In the genomic region with DNA sequence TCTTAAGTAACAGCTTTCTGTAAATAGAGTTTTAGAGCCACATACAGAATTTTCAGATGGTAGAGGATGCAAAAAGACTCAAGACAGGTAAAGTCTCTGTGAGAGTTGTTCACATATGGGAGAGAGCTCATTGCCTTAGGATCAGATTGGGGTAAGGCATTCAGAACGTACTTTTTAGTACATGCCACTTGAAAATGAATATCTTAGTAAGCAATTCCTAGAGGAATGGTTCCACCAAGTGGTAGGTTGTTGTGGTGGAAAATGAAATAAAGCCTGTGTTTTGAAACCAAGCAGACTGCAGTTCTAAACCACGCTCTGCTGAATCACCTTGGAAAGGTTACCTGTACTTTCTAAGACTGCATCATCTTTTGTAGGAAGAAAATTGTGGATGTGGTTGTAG, we compare ENCODE assay signal across 10 cellular contexts.
A peak's percentile ranks its signal among the peaks of the same experiment; 100 is the strongest.
DNase-seq lines count a peak whose midpoint lies in the region; ATAC-seq and TF ChIP-seq lines count a peak whose summit lies in the region.
"Had no signal": no experiment of that assay in that cellular context is flagged by ENCODE, and none has a peak within 500 bp of the region (broad histone marks: within the 10 kb centered on the region; RNA-seq: fewer than 3 reads in every experiment).

No MANE protein-coding gene starts in this region.

- no peaks in the 10 kb centered on the region for H3K27me3 ChIP-seq in mesendoderm (ENCODE audit: insufficient read depth, low read length, poor library complexity)

- H3K23ac ChIP-seq in mesendoderm (ENCODE audit: low read length): no peak overlapping the region

- no peaks in the 10 kb centered on the region for H3K4me1 ChIP-seq in mesendoderm (ENCODE audit: control insufficient read depth, low read depth, low read length)

- no peak overlapping the region for H3K4me3 Mint-ChIP-seq in brain
- H3K4me3 Mint-ChIP-seq: activated CD8-positive, alpha-beta memory T cell treated with anti-CD3 and anti-CD28 coated beads, Interleukin-2, amount 10 ng/mL, durations not matched to agents 7 days and 5 days had no signal

- H3K36me3 ChIP-seq in mesendoderm (ENCODE audit: control insufficient read depth, insufficient read depth, low read length): no peaks in the 10 kb centered on the region

- peaks cover 2 to 11% (median 3%) of the 10 kb centered on the region in 5 experiments for H3K9me3 Mint-ChIP-seq in brain
- H3K9me3 Mint-ChIP-seq: activated naive CD4-positive, alpha-beta T cell treated with anti-CD3 and anti-CD28 coated beads, Interleukin-2, amount 50 U/mL, for 72 hours had no signal

- H3K4me3 ChIP-seq in mesendoderm (ENCODE audit: low read length): no peak overlapping the region

- no peak overlapping the region for H4K5ac ChIP-seq in mesendoderm (ENCODE audit: low read length)

- H3K4me1 Mint-ChIP-seq in brain: no peaks in the 10 kb centered on the region
- H3K4me1 Mint-ChIP-seq: activated CD8-positive, alpha-beta memory T cell treated with anti-CD3 and anti-CD28 coated beads, Interleukin-2, amount 10 ng/mL, durations not matched to agents 7 days and 5 days had no signal

- H2BK120ac ChIP-seq in mesendoderm (ENCODE audit: low read depth, low read length): no peak overlapping the region

- DNase-seq in EH (ENCODE audit: low read depth) (peak; percentile 3), NCI-H1694 (lab: John Stamatoyannopoulos, UW) (peak; percentile 21), mesendoderm (peak; percentile 39), occipital lobe (lab: John Stamatoyannopoulos, UW) (no peak), SKM-1 (lab: John Stamatoyannopoulos, UW; ENCODE audit: unreplicated experiment) (no peak), A172 (ENCODE audit: low spot score) (no peak)
- DNase-seq: activated CD8-positive, alpha-beta memory T cell treated with anti-CD3 and anti-CD28 coated beads, Interleukin-2, amount 10 ng/mL, durations not matched to agents 7 days and 5 days had no signal

- no peak overlapping the region for H2BK15ac ChIP-seq in mesendoderm (replicated peaks; ENCODE audit: low read depth)

- peaks cover 3% of the 10 kb centered on the region for H3K27me3 Mint-ChIP-seq in brain
- H3K27me3 Mint-ChIP-seq: activated CD8-positive, alpha-beta memory T cell treated with anti-CD3 and anti-CD28 coated beads, Interleukin-2, amount 10 ng/mL, durations not matched to agents 7 days and 5 days had no signal

- no peak overlapping the region for H3K9ac ChIP-seq in mesendoderm (ENCODE audit: low read length)

- no peak overlapping the region for H3K4me2 ChIP-seq in mesendoderm (ENCODE audit: low read length)

- WGBS in mesendoderm (ENCODE audit: extremely low coverage, insufficient coverage, low lambda C conversion rate): no CpG with 5 or more reads among the region's 2 CpGs

- peak; percentile 39 to 56 for TF ChIP-seq CTCF in brain (conservative IDR thresholded peaks at IDR 0.05)

- no peaks in the 10 kb centered on the region for H3K79me2 ChIP-seq in mesendoderm (ENCODE audit: control insufficient read depth, insufficient read depth, low read length)

- no peak overlapping the region for H3K18ac ChIP-seq in mesendoderm (ENCODE audit: low read length)

- no peaks in the 10 kb centered on the region for H3K79me1 ChIP-seq in mesendoderm (ENCODE audit: low read length)

- H3K56ac ChIP-seq in mesendoderm (ENCODE audit: low read length): no peak overlapping the region

- H3K27ac Mint-ChIP-seq in brain: peak overlapping the region in 1 of 5 experiments; percentile 56
- H3K27ac Mint-ChIP-seq: activated CD8-positive, alpha-beta memory T cell treated with anti-CD3 and anti-CD28 coated beads, Interleukin-2, amount 10 ng/mL, durations not matched to agents 7 days and 5 days; activated naive CD4-positive, alpha-beta T cell treated with anti-CD3 and anti-CD28 coated beads, Interleukin-2, amount 50 U/mL, for 72 hours had no signal

- no peak overlapping the region for H2AK5ac ChIP-seq in mesendoderm (ENCODE audit: low read length)

- no peaks in the 10 kb centered on the region for H3K36me3 Mint-ChIP-seq in brain
- H3K36me3 Mint-ChIP-seq: activated CD8-positive, alpha-beta memory T cell treated with anti-CD3 and anti-CD28 coated beads, Interleukin-2, amount 10 ng/mL, durations not matched to agents 7 days and 5 days; activated naive CD4-positive, alpha-beta T cell treated with anti-CD3 and anti-CD28 coated beads, Interleukin-2, amount 50 U/mL, for 72 hours had no signal

- no peak overlapping the region for H4K8ac ChIP-seq in mesendoderm (ENCODE audit: low read depth, low read length)

- no peak for ATAC-seq in HG03520 (IDR thresholded peaks at IDR 0.05; ENCODE audit: unreplicated experiment)
- ATAC-seq: activated CD8-positive, alpha-beta memory T cell treated with anti-CD3 and anti-CD28 coated beads, Interleukin-2, amount 10 ng/mL, durations not matched to agents 7 days and 5 days; activated naive CD4-positive, alpha-beta T cell treated with anti-CD3 and anti-CD28 coated beads, Interleukin-2, amount 50 U/mL, for 72 hours had no signal

- no peak overlapping the region for H2BK5ac ChIP-seq in mesendoderm (ENCODE audit: low read length)

- no peak overlapping the region for H3K4ac ChIP-seq in mesendoderm (ENCODE audit: low read depth, low read length)

- H3K27ac ChIP-seq in mesendoderm (ENCODE audit: low read depth, low read length): no peak overlapping the region

Comparison
In these comparisons a context has a peak if more than half of its experiments do, and no peak if none do; other contexts are left out.
1. DNase-seq: peak in EH (single experiment), NCI-H1694 (single experiment) and mesendoderm (single experiment); none in occipital lobe (single experiment), SKM-1 (single experiment) and A172 (single experiment).